In the genomic region with DNA sequence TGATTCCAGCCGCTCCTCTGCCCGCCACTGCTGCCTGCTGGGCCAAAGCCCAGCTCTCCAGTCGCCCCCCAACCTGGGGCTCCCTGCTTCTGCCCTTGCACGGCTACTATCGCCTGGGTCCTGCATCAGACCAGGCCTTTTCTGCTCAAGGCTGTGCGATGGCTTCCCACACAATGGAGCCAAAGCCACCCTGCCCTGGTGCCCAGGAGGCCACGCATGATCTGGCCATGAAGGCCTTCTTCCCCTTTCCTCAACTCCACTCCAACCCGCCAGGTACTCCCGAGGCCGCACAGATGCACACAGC, we compare ENCODE assay signal across 14 cellular contexts. TPM values are rescaled to one million over a fixed set of nuclear protein-coding genes. Genes with fewer than 3 reads are reported as not detected.
DNase-seq lines count a peak whose midpoint lies in the region; ATAC-seq and TF ChIP-seq lines count a peak whose summit lies in the region.
"Had no signal": no experiment of that assay in that cellular context is flagged by ENCODE, and none has a peak within 500 bp of the region (broad histone marks: within the 10 kb centered on the region; RNA-seq: fewer than 3 reads in every experiment).

No MANE protein-coding gene starts in this region.

- H2AFZ ChIP-seq in Karpas-422 (ENCODE audit: low read length) = no peak overlapping the region

- peaks cover 43% of the 10 kb centered on the region for H3K4me1 ChIP-seq in CD8-positive, alpha-beta T cell (ENCODE audit: insufficient read depth, low read length)
- peaks cover 90% of the 10 kb centered on the region for H3K4me1 ChIP-seq in Karpas-422 (ENCODE audit: low read length)
- H3K4me1 ChIP-seq: vagina had no signal

- H3K27me3 ChIP-seq in CD8-positive, alpha-beta T cell (ENCODE audit: insufficient read depth, low read length) = no peaks in the 10 kb centered on the region
- no peaks in the 10 kb centered on the region for H3K27me3 ChIP-seq in Karpas-422 (ENCODE audit: low read length)
- H3K27me3 ChIP-seq: cardiac muscle cell, vagina had no signal

- no peak for TF ChIP-seq CTCF in CD8-positive, alpha-beta T cell (IDR thresholded peaks at IDR 0.05)
- TF ChIP-seq CTCF in osteocyte (IDR thresholded peaks at IDR 0.05) = no peak
- no peak for TF ChIP-seq CTCF in GM13977 (IDR thresholded peaks at IDR 0.05; ENCODE audit: extremely low read depth, insufficient read depth, missing control alignments)

- ATAC-seq in CD8-positive, alpha-beta T cell = no peak
- no peak for ATAC-seq in central memory CD8-positive, alpha-beta T cell (replicated peaks; ENCODE audit: extremely low read depth, poor library complexity, severe bottlenecking)

- no peak overlapping the region for H3K27ac ChIP-seq in CD8-positive, alpha-beta T cell (ENCODE audit: low read depth, low read length)
- peak overlapping the region; percentile 100 for H3K27ac ChIP-seq in Karpas-422 (ENCODE audit: low read length)
- H3K27ac ChIP-seq: vagina had no signal

- intact Hi-C loops in CD8-positive, alpha-beta T cell (cut with DNase I, micrococcal nuclease) = loop anchor here in 1 of 2 experiments (5.0 kb wide), 1 partner anchor 44 kb away; the partner anchor contains the start of gene SGSM3

- H3K9me3 Mint-ChIP-seq in CD8-positive, alpha-beta T cell = no peaks in the 10 kb centered on the region
- no peaks in the 10 kb centered on the region for H3K9me3 Mint-ChIP-seq in central memory CD8-positive, alpha-beta T cell
- no peaks in the 10 kb centered on the region for H3K9me3 Mint-ChIP-seq in osteocyte (ENCODE audit: unreplicated experiment)

- H3K4me2 ChIP-seq in Karpas-422 (ENCODE audit: low read depth, low read length, poor library complexity, severe bottlenecking) = peak overlapping the region; percentile 86

- peaks cover 42% of the 10 kb centered on the region for H3K36me3 ChIP-seq in CD8-positive, alpha-beta T cell (ENCODE audit: insufficient read depth, low read length)
- H3K36me3 ChIP-seq in Karpas-422 (ENCODE audit: insufficient read depth, low read length) = peaks cover 26% of the 10 kb centered on the region

- H3K27me3 Mint-ChIP-seq in CD8-positive, alpha-beta T cell (ENCODE audit: low read depth) = no peaks in the 10 kb centered on the region
- H3K27me3 Mint-ChIP-seq in central memory CD8-positive, alpha-beta T cell = no peaks in the 10 kb centered on the region
- no peaks in the 10 kb centered on the region for H3K27me3 Mint-ChIP-seq in osteocyte (ENCODE audit: unreplicated experiment)

- CTCF ChIA-PET in CD8-positive, alpha-beta T cell (lab: Charles Lee) = interaction anchor here (0.5 to 3.2 kb wide), 4 partner anchors 21 to 392 kb away, joined by 3 to 12 read pairs (median 4); no protein-coding TSS in a partner anchor

- no peaks in the 10 kb centered on the region for H4K20me1 ChIP-seq in Karpas-422 (ENCODE audit: insufficient read depth, low read depth, low read length)

- peak overlapping the region; percentile 84 for H3K9ac ChIP-seq in Karpas-422 (ENCODE audit: low read length)

- H3K27ac Mint-ChIP-seq in CD8-positive, alpha-beta T cell = peak overlapping the region; percentile 95
- H3K27ac Mint-ChIP-seq in central memory CD8-positive, alpha-beta T cell (ENCODE audit: low read depth) = peak overlapping the region; percentile 89
- H3K27ac Mint-ChIP-seq in osteocyte (ENCODE audit: unreplicated experiment) = peak overlapping the region; percentile 79

- in situ Hi-C loops in GM13977 (cut with MboI; ENCODE audit: low pct_unique_long_range_greater_than_20kb, low sequenced_read_pairs, unreplicated experiment) = no loop called here

- H3K4me3 Mint-ChIP-seq in CD8-positive, alpha-beta T cell = peak overlapping the region; percentile 19
- no peak overlapping the region for H3K4me3 Mint-ChIP-seq in central memory CD8-positive, alpha-beta T cell
- no peak overlapping the region for H3K4me3 Mint-ChIP-seq in osteocyte (ENCODE audit: unreplicated experiment)

- no peaks in the 10 kb centered on the region for H3K9me3 ChIP-seq in CD8-positive, alpha-beta T cell (ENCODE audit: low read length)
- H3K9me3 ChIP-seq in Karpas-422 (ENCODE audit: low read length) = no peaks in the 10 kb centered on the region
- H3K9me3 ChIP-seq: vagina had no signal

- H3K9me2 ChIP-seq in Karpas-422 (replicated peaks; ENCODE audit: insufficient read depth, low read length) = no peaks in the 10 kb centered on the region

- peaks cover 2% of the 10 kb centered on the region; the same call in 1 of the 2 replicates for H3K79me2 ChIP-seq in Karpas-422 (ENCODE audit: low read length)

- peaks cover 74% of the 10 kb centered on the region for H3K36me3 Mint-ChIP-seq in CD8-positive, alpha-beta T cell
- peaks cover 24% of the 10 kb centered on the region for H3K36me3 Mint-ChIP-seq in central memory CD8-positive, alpha-beta T cell (ENCODE audit: insufficient read depth)
- H3K36me3 Mint-ChIP-seq in osteocyte (ENCODE audit: unreplicated experiment) = peaks cover 34% of the 10 kb centered on the region

- H3K4me3 ChIP-seq in CD8-positive, alpha-beta T cell (ENCODE audit: low read depth, low read length) = no peak overlapping the region
- peak overlapping the region; percentile 42 for H3K4me3 ChIP-seq in Karpas-422 (ENCODE audit: low read length)
- H3K4me3 ChIP-seq: cardiac muscle cell, vagina had no signal

- POLR2A ChIA-PET in CD8-positive, alpha-beta T cell (lab: Charles Lee) = interaction anchor here (1.3 to 1.7 kb wide), 4 partner anchors 11 to 31 kb away, joined by 4 to 5 read pairs (median 4); no protein-coding TSS in a partner anchor

- H3K4me1 Mint-ChIP-seq in CD8-positive, alpha-beta T cell (ENCODE audit: low read depth) = peaks cover 49% of the 10 kb centered on the region
- H3K4me1 Mint-ChIP-seq in central memory CD8-positive, alpha-beta T cell = peaks cover 36% of the 10 kb centered on the region
- peaks cover 9% of the 10 kb centered on the region for H3K4me1 Mint-ChIP-seq in osteocyte (ENCODE audit: unreplicated experiment)

- no peak for DNase-seq in CD8-positive, alpha-beta T cell
- DNase-seq in Karpas-422 = no peak
- DNase-seq in central memory CD8-positive, alpha-beta T cell (ENCODE audit: low spot score in 2 of 2) = no peak
- no peak for DNase-seq in osteocyte (ENCODE audit: extremely low spot score, unreplicated experiment)
- no peak for DNase-seq in NCI-H146 (lab: John Stamatoyannopoulos, UW)
- no peak for DNase-seq in stimulated activated CD4-positive, alpha-beta T cell treated with anti-CD3 and anti-CD28 coated beads, Interleukin-4, amount 100 ng/mL, for 24 hours
- no peak for DNase-seq in GM13977 (ENCODE audit: low spot score)
- DNase-seq: activated CD4-positive, CD25-positive, alpha-beta regulatory T cell treated with anti-CD3 and anti-CD28 coated beads, Interleukin-2, amount 50 U/mL, for 72 hours; activated gamma-delta T cell treated with Interleukin-2 at 50 U/mL for 16 hours; islet precursor cell; stimulated activated CD4-positive, alpha-beta T cell treated with anti-CD3 and anti-CD28 coated beads, Interleukin-1b, Interleukin-23, amount 100 ng/mL, for 48 hours; SW 1271 had no signal

RNA-seq across cellular contexts. Expression of gene SGSM3, which starts 45.8 kb away (rescaled TPM):
- 10 to 100 TPM; 74.0 to 80.1 TPM for total RNA-seq in CD8-positive, alpha-beta T cell
- 108 and 251 TPM in 2 replicates for total RNA-seq in Karpas-422 (2014; rRNA removed; shearing (Covaris generic); ENCODE audit: low replicate concordance)
- 69.8 and 81.6 TPM in 2 replicates for total RNA-seq in osteocyte
